21 cellular contexts compared by ENCODE assay signal in genomic region chr2:32562906-32563305, GRCh38.
DNase-seq lines count a peak whose midpoint lies in the region; ATAC-seq lines count a peak whose summit lies in the region.
"Had no signal": no experiment of that assay in that cellular context is flagged by ENCODE, and none has a peak within 500 bp of the region (broad histone marks: within the 10 kb centered on the region; RNA-seq: fewer than 3 reads in every experiment).

No MANE protein-coding gene starts in this region.

- H3K23ac ChIP-seq in neuronal stem cell (ENCODE audit: low read depth, low read length, poor library complexity), result no peak overlapping the region

- H3K4me3 Mint-ChIP-seq in central memory CD8-positive, alpha-beta T cell, result no peak overlapping the region

- H3K4me3 ChIP-seq in neuronal stem cell (ENCODE audit: low read length in 2 of 2), result no peak overlapping the region
- H3K4me3 ChIP-seq: A549; BLaER1 treated with 17β-estradiol and CSF1 and Interleukin-3, amounts not matched to agents 10 nM and 100 nM; GM23248; HAP-1 had no signal

- H3K9ac ChIP-seq in neuronal stem cell (ENCODE audit: low read depth, low read length, poor library complexity), result no peak overlapping the region
- H3K9ac ChIP-seq: BLaER1 treated with 17β-estradiol and CSF1 and Interleukin-3, amounts not matched to agents 10 nM and 100 nM; GM23248 had no signal

- H2BK5ac ChIP-seq in neuronal stem cell (ENCODE audit: low read length), result no peak overlapping the region

- no peaks in the 10 kb centered on the region for H3K27me3 Mint-ChIP-seq in central memory CD8-positive, alpha-beta T cell

- no peaks in the 10 kb centered on the region for H3K27me3 ChIP-seq in neuronal stem cell (ENCODE audit: control insufficient read depth in 3 of 3, insufficient read depth in 3 of 3, low read depth in 1 of 3, low read length in 3 of 3)
- H3K27me3 ChIP-seq: BLaER1 treated with 17β-estradiol and CSF1 and Interleukin-3, amounts not matched to agents 10 nM and 100 nM had no signal

- H4K8ac ChIP-seq in neuronal stem cell (ENCODE audit: low read depth, low read length), result no peak overlapping the region

- H2BK120ac ChIP-seq in neuronal stem cell (ENCODE audit: low read depth, low read length), result no peak overlapping the region

- H3K4me2 ChIP-seq in neuronal stem cell (ENCODE audit: insufficient read depth, low read length, poor library complexity, severe bottlenecking), result no peak overlapping the region
- H3K4me2 ChIP-seq: A549; BLaER1 treated with 17β-estradiol and CSF1 and Interleukin-3, amounts not matched to agents 10 nM and 100 nM had no signal

- no peak overlapping the region for H3K27ac ChIP-seq in neuronal stem cell (replicated peaks; ENCODE audit: low read length)
- H3K27ac ChIP-seq: A549; BLaER1 treated with 17β-estradiol and CSF1 and Interleukin-3, amounts not matched to agents 10 nM and 100 nM; GM23248 had no signal

- H3K4ac ChIP-seq in neuronal stem cell (ENCODE audit: low read length), result no peak overlapping the region

- H3K4me1 ChIP-seq in neuronal stem cell (ENCODE audit: control insufficient read depth in 2 of 2, insufficient read depth in 1 of 2, low read depth in 1 of 2, low read length in 2 of 2), result peaks cover 0 to 9% of the 10 kb centered on the region in 2 donors
- H3K4me1 ChIP-seq: BLaER1 treated with 17β-estradiol and CSF1 and Interleukin-3, amounts not matched to agents 10 nM and 100 nM had no signal

- peaks cover 15% of the 10 kb centered on the region for H3K4me1 Mint-ChIP-seq in central memory CD8-positive, alpha-beta T cell

- no peak overlapping the region for H2BK12ac ChIP-seq in neuronal stem cell (ENCODE audit: low read length)

- H3K14ac ChIP-seq in neuronal stem cell (ENCODE audit: low read length), result no peak overlapping the region

- no peak overlapping the region for H2AK5ac ChIP-seq in neuronal stem cell (ENCODE audit: low read depth, low read length)

- WGBS in neuronal stem cell (ENCODE audit: extremely low coverage in 2 of 2, insufficient read length in 2 of 2, insufficient replicate concordance in 1 of 2), 2 donors, result no CpG with 5 or more reads among the region's 4 CpGs

- H3K27ac Mint-ChIP-seq in central memory CD8-positive, alpha-beta T cell (ENCODE audit: low read depth), result peak overlapping the region; percentile 27

- no peaks in the 10 kb centered on the region for H3K79me1 ChIP-seq in neuronal stem cell (ENCODE audit: low read depth, low read length)

- no peak overlapping the region for H2AFZ ChIP-seq in neuronal stem cell (ENCODE audit: low read length)
- H2AFZ ChIP-seq: GM23248 had no signal

- H3K9me3 Mint-ChIP-seq in central memory CD8-positive, alpha-beta T cell, result no peaks in the 10 kb centered on the region

- H2BK15ac ChIP-seq in neuronal stem cell (ENCODE audit: low read length), result no peak overlapping the region

- peaks cover 4 to 43% of the 10 kb centered on the region in 2 donors for H3K36me3 ChIP-seq in neuronal stem cell (replicated peaks in 1 of 2; ENCODE audit: control insufficient read depth in 2 of 2, insufficient read depth in 2 of 2, low read length in 2 of 2)

- H3K36me3 Mint-ChIP-seq in central memory CD8-positive, alpha-beta T cell (ENCODE audit: insufficient read depth), result peaks cover 12% of the 10 kb centered on the region

- no peak overlapping the region for H4K91ac ChIP-seq in neuronal stem cell (ENCODE audit: low read depth, low read length, poor library complexity)

- ATAC-seq in central memory CD8-positive, alpha-beta T cell (replicated peaks; ENCODE audit: extremely low read depth, poor library complexity, severe bottlenecking), result no peak
- ATAC-seq: A549 had no signal

- peaks cover 4 to 22% of the 10 kb centered on the region in 2 donors for H3K9me3 ChIP-seq in neuronal stem cell (replicated peaks in 1 of 2; ENCODE audit: control insufficient read depth in 2 of 2, insufficient read depth in 1 of 2, low read depth in 1 of 2, low read length in 2 of 2)
- H3K9me3 ChIP-seq: HAP-1 had no signal

- H3K18ac ChIP-seq in neuronal stem cell (ENCODE audit: low read length), result no peak overlapping the region

- DNase-seq in COLO829 (ENCODE audit: low spot score), result peak; percentile 63
- no peak for DNase-seq in central memory CD8-positive, alpha-beta T cell (ENCODE audit: low spot score in 2 of 2)
- DNase-seq in medulla oblongata (ENCODE audit: extremely low spot score), result peak; percentile 53
- peak; percentile 75 for DNase-seq in superior temporal gyrus (ENCODE audit: extremely low spot score)
- DNase-seq in activated T-cell treated with anti-CD3 and anti-CD28 coated beads, Interleukin-2, amount 50 U/mL, for 1 hour, result no peak
- DNase-seq in GM19240 (ENCODE audit: insufficient read length, low spot score), result no peak
- DNase-seq in neuronal stem cell (ENCODE audit: low spot score), result no peak
- DNase-seq: DMS 273 treated with DMSO at 0.1 percent for 48 hours, DND-41, GM23248, KG1, MV-4-11, NCI-H187, NCI-H2107, NCI-H510A treated with DMSO at 0.1 percent for 48 hours, NCI-H82, OCI-M1, SHP77 treated with DMSO at 0.1 percent for 48 hours had no signal

Comparison
In these comparisons a context has a peak if more than half of its experiments do, and no peak if none do; other contexts are left out.
1. DNase-seq: peak in COLO829 (single experiment), medulla oblongata (single experiment) and superior temporal gyrus (single experiment); none in central memory CD8-positive, alpha-beta T cell (0 of 2), activated T-cell treated with anti-CD3 and anti-CD28 coated beads, Interleukin-2, amount 50 U/mL, for 1 hour (single experiment), GM19240 (single experiment) and neuronal stem cell (single experiment).